Comparison of ENCODE assay signal across 11 cellular contexts in the genomic region with DNA sequence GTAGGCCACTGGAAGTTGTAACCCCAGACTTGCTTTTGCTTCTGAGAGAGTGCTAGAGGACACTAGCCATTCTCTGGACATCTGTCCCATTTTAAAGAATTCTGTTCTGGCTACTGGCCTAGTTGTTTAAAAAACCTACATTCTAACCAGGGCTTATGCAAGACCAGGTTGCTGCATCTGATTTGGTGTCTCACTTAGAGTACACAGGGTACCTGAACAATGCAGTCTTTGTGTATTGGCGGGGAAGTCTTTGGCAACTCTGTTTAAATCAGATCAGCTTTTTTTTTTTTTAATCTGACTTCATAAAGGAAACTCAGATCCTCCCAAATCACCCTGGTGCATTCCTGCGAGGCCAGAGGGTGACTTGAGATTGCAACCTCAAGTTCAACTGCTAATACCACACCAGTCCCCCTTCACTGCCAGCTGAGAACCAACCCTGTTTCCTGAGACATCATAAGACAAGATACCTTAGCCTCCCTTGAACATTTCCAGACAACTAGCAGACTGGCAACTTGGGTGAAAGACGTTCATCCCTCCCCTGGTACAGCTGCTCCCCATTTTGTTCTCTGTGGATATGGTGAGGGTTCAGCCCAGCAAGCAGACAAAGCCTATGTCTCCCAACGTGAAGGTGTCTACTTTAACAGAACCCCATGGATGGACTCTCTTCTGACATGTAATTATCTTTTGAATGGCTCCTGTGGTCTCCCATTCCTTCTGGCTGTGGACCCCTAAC. TPM values are rescaled to one million over a fixed set of nuclear protein-coding genes. Genes with fewer than 3 reads are reported as not detected.
DNase-seq lines count a peak whose midpoint lies in the region; ATAC-seq and TF ChIP-seq lines count a peak whose summit lies in the region.
"Had no signal": no experiment of that assay in that cellular context is flagged by ENCODE, and none has a peak within 500 bp of the region (broad histone marks: within the 10 kb centered on the region; RNA-seq: fewer than 3 reads in every experiment).

No MANE protein-coding gene starts in this region.

- peak in 1 of 2 donors; percentile 78 for DNase-seq in cardiac muscle cell (ENCODE audit: low read depth in 1 of 2, low spot score in 1 of 2)
- no peak for DNase-seq in left cardiac atrium
- DNase-seq in astrocyte of the hippocampus (ENCODE audit: low read depth, low spot score) = peak; percentile 51
- DNase-seq in memory B cell (ENCODE audit: low spot score in 2 of 2) = no peak
- DNase-seq in testis = peak; percentile 75
- DNase-seq in activated T-helper 2 cell treated with anti-CD3 and anti-CD28 coated beads, Interferon-gamma antibody, Interleukin-2, Interleukin-4, amounts not matched to agents 10 μg/mL and 5 μg/mL and 100 μg/mL, durations not matched to agents 14 hours and 24 hours and 36 hours (ENCODE audit: low spot score) = no peak
- no peak for DNase-seq in DMS153 treated with DMSO at 0.1 percent for 48 hours (lab: John Stamatoyannopoulos, UW; ENCODE audit: unreplicated experiment)
- no peak for DNase-seq in NAMALWA (ENCODE audit: low spot score)
- DNase-seq: activated CD4-positive, alpha-beta T cell treated with anti-CD3 and anti-CD28 coated beads for 48 hours; heart left ventricle had no signal

- WGBS in testis, 2 donors = 56 to 77% methylated on average over 4 of the region's 4 CpGs

- H3K9me3 Mint-ChIP-seq in memory B cell = no peaks in the 10 kb centered on the region
- H3K9me3 Mint-ChIP-seq in activated T-helper 2 cell treated with anti-CD3 and anti-CD28 coated beads, Interferon-gamma antibody, Interleukin-2, Interleukin-4, amounts not matched to agents 10 μg/mL and 5 μg/mL and 100 μg/mL, durations not matched to agents 14 hours and 24 hours and 36 hours = no peaks in the 10 kb centered on the region
- H3K9me3 Mint-ChIP-seq: nephron had no signal

- no peak for TF ChIP-seq POLR2A in testis (IDR thresholded peaks at IDR 0.05)

- H3K9me3 ChIP-seq in cardiac muscle cell (ENCODE audit: low read depth) = no peaks in the 10 kb centered on the region
- H3K9me3 ChIP-seq in testis = no peaks in the 10 kb centered on the region
- H3K9me3 ChIP-seq: heart left ventricle had no signal

- peaks cover 22% of the 10 kb centered on the region for H3K36me3 Mint-ChIP-seq in memory B cell
- peaks cover 64% of the 10 kb centered on the region for H3K36me3 Mint-ChIP-seq in activated T-helper 2 cell treated with anti-CD3 and anti-CD28 coated beads, Interferon-gamma antibody, Interleukin-2, Interleukin-4, amounts not matched to agents 10 μg/mL and 5 μg/mL and 100 μg/mL, durations not matched to agents 14 hours and 24 hours and 36 hours (ENCODE audit: low read depth)

- no peaks in the 10 kb centered on the region for H3K4me1 ChIP-seq in cardiac muscle cell (ENCODE audit: low read depth)
- peaks cover 35% of the 10 kb centered on the region for H3K4me1 ChIP-seq in testis

- H3K4me1 Mint-ChIP-seq in memory B cell = peaks cover 12% of the 10 kb centered on the region
- H3K4me1 Mint-ChIP-seq in activated T-helper 2 cell treated with anti-CD3 and anti-CD28 coated beads, Interferon-gamma antibody, Interleukin-2, Interleukin-4, amounts not matched to agents 10 μg/mL and 5 μg/mL and 100 μg/mL, durations not matched to agents 14 hours and 24 hours and 36 hours (ENCODE audit: low read depth) = peaks cover 15% of the 10 kb centered on the region

- no peak overlapping the region for H3K4me3 ChIP-seq in cardiac muscle cell
- no peak overlapping the region for H3K4me3 ChIP-seq in testis
- H3K4me3 ChIP-seq: heart left ventricle had no signal

- no peak for ATAC-seq in left cardiac atrium
- no peak for ATAC-seq in memory B cell (ENCODE audit: low read depth)
- ATAC-seq: heart left ventricle had no signal

- TF ChIP-seq CTCF in cardiac muscle cell (IDR thresholded peaks at IDR 0.05; ENCODE audit: low read depth, low read length) (no peak), testis (IDR thresholded peaks at IDR 0.05) (no peak)

- peak overlapping the region; percentile 64 for H3K27ac Mint-ChIP-seq in memory B cell
- H3K27ac Mint-ChIP-seq in activated T-helper 2 cell treated with anti-CD3 and anti-CD28 coated beads, Interferon-gamma antibody, Interleukin-2, Interleukin-4, amounts not matched to agents 10 μg/mL and 5 μg/mL and 100 μg/mL, durations not matched to agents 14 hours and 24 hours and 36 hours = no peak overlapping the region

- H3K27me3 Mint-ChIP-seq in memory B cell = no peaks in the 10 kb centered on the region
- no peaks in the 10 kb centered on the region for H3K27me3 Mint-ChIP-seq in activated T-helper 2 cell treated with anti-CD3 and anti-CD28 coated beads, Interferon-gamma antibody, Interleukin-2, Interleukin-4, amounts not matched to agents 10 μg/mL and 5 μg/mL and 100 μg/mL, durations not matched to agents 14 hours and 24 hours and 36 hours (ENCODE audit: low read depth)

- H3K27me3 ChIP-seq in cardiac muscle cell (no peaks in the 10 kb centered on the region), testis (no peaks in the 10 kb centered on the region)
- H3K27me3 ChIP-seq: heart left ventricle had no signal

- H3K4me3 Mint-ChIP-seq in memory B cell = no peak overlapping the region
- no peak overlapping the region for H3K4me3 Mint-ChIP-seq in activated T-helper 2 cell treated with anti-CD3 and anti-CD28 coated beads, Interferon-gamma antibody, Interleukin-2, Interleukin-4, amounts not matched to agents 10 μg/mL and 5 μg/mL and 100 μg/mL, durations not matched to agents 14 hours and 24 hours and 36 hours (ENCODE audit: low read depth)
- H3K4me3 Mint-ChIP-seq: nephron had no signal

- intact Hi-C loops in left cardiac atrium (cut with DNase I) (no loop called here), testis (cut with DNase I; ENCODE audit: low total_unique reads) (no loop called here)
- intact Hi-C loops in activated T-helper 2 cell treated with anti-CD3 and anti-CD28 coated beads, Interferon-gamma antibody, Interleukin-2, Interleukin-4, amounts not matched to agents 10 μg/mL and 5 μg/mL and 100 μg/mL, durations not matched to agents 14 hours and 24 hours and 36 hours (cut with micrococcal nuclease) = no loop called here

- H3K36me3 ChIP-seq in cardiac muscle cell (peaks cover 43% of the 10 kb centered on the region), testis (ENCODE audit: low read depth, missing control alignments) (peaks cover 4% of the 10 kb centered on the region)

- H3K27ac ChIP-seq in cardiac muscle cell = peak overlapping the region; percentile 24
- H3K27ac ChIP-seq in testis = peak overlapping the region; percentile 39 to 52

RNA-seq across cellular contexts. Expression of gene SKP1, which starts 27.0 kb away (rescaled TPM):
- total RNA-seq in cardiac muscle cell (301 and 517 TPM in 2 replicates), left cardiac atrium (100 to 1,000 TPM; 391 to 436 TPM), testis (100 to 1,000 TPM; 336 to 459 TPM)
- polyA plus RNA-seq in cardiac muscle cell (1,274 and 1,444 TPM in 2 replicates), testis (ENCODE audit: insufficient read depth, low read depth, low replicate concordance) (919 TPM)
- total RNA-seq in activated T-helper 2 cell treated with anti-CD3 and anti-CD28 coated beads, Interferon-gamma antibody, Interleukin-2, Interleukin-4, amounts not matched to agents 10 μg/mL and 5 μg/mL and 100 μg/mL, durations not matched to agents 14 hours and 24 hours and 36 hours = 254 and 257 TPM in 2 replicates

RNA-seq across cellular contexts. Expression of gene TCF7, which starts 35.3 kb away (rescaled TPM):
- total RNA-seq in cardiac muscle cell (12.7 and 28.9 TPM in 2 replicates), left cardiac atrium (1 to 10 TPM; 2.4 to 3.3 TPM), testis (10 to 100 TPM; 15.2 to 16.1 TPM)
- polyA plus RNA-seq in cardiac muscle cell (6.8 and 12.0 TPM in 2 replicates), testis (ENCODE audit: insufficient read depth, low read depth, low replicate concordance) (9.9 TPM)
- 8.4 and 10.0 TPM in 2 replicates for total RNA-seq in activated T-helper 2 cell treated with anti-CD3 and anti-CD28 coated beads, Interferon-gamma antibody, Interleukin-2, Interleukin-4, amounts not matched to agents 10 μg/mL and 5 μg/mL and 100 μg/mL, durations not matched to agents 14 hours and 24 hours and 36 hours

Comparison
In these comparisons a context has a peak if more than half of its experiments do, and no peak if none do; other contexts are left out.
1. DNase-seq: peak in astrocyte of the hippocampus (single experiment) and testis (single experiment); none in left cardiac atrium (single experiment), memory B cell (0 of 2), activated T-helper 2 cell treated with anti-CD3 and anti-CD28 coated beads, Interferon-gamma antibody, Interleukin-2, Interleukin-4, amounts not matched to agents 10 μg/mL and 5 μg/mL and 100 μg/mL, durations not matched to agents 14 hours and 24 hours and 36 hours (single experiment), DMS153 treated with DMSO at 0.1 percent for 48 hours (single experiment) and NAMALWA (single experiment).